1 cellular context compared by ENCODE assay signal in the genomic region with DNA sequence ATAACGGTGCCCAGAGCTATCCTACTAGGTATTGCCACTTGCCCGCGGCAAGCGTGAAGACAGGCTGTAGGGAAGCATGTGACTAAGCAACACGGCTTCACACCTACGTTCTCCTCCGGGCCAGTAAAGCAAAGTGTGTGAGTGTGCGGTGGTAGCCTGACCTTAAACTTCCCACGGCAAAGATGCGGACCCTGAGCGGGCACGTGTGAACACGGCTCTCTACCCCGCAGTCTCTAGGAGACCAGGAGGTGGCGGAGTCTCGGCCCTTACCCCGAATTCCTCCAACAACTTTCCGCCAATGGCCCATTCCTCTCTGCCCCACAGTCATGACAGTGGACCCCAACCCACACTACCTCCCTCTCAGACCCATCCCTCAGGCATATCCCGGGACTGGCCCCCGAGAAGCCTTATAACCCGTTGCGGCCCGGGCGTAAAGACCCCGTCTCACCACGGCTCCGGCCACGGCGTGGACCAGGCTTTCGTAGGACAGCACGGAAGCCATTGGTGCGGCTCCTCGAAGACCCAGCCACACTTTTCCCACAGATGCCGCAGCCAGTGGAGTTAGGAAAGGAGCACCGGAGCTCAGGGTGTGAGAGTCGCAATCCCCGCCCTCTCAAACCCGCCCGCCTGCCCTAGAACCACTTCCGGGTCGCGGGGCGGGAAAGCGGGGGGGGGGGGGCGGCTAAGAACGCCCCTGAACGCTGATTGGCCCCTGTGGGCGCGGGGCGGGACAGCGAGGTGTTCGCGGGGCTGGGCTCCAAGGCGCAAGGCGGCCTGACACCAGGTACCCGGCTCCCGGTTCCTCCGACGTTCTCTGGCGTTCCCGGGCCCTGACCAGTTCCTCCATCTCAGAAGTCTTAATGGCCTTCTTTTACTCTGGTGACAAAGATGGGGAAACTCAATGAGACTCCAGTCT.
TF ChIP-seq lines count a peak whose summit lies in the region.

Gene SLC25A17, minus strand, starts transcription at position 600 of the 916 bp plus-strand sequence. Its CDS starts 98 bp downstream, at position 502.

TF ChIP-seq in GM23338, 12 proteins besides CTCF, POLR2A, EP300 and RAD21:
- TF ChIP-seq ZNF462 (CRISPR knock-in tag; IDR thresholded peaks at IDR 0.05), result no peak
- peak; percentile 79 for TF ChIP-seq POLR2AphosphoS5 (IDR thresholded peaks at IDR 0.05; ENCODE audit: low read depth)
